18 cellular contexts compared by ENCODE assay signal in genomic region chr5:10645146-10645545, GRCh38.
DNase-seq lines count a peak whose midpoint lies in the region; ATAC-seq and TF ChIP-seq lines count a peak whose summit lies in the region.
"Had no signal": no experiment of that assay in that cellular context is flagged by ENCODE, and none has a peak within 500 bp of the region (broad histone marks: within the 10 kb centered on the region; RNA-seq: fewer than 3 reads in every experiment).

No MANE protein-coding gene starts in this region.

- H3K4me3 Mint-ChIP-seq in activated CD4-positive, alpha-beta T cell treated with anti-CD3 and anti-CD28 coated beads for 36 hours = no peak overlapping the region
- H3K4me3 Mint-ChIP-seq: CD14-positive monocyte had no signal

- peaks cover 21 to 24% of the 10 kb centered on the region in 2 experiments for H3K4me1 ChIP-seq in neutrophil (ENCODE audit: control insufficient read depth in 1 of 2, insufficient read depth in 1 of 2, low read depth in 1 of 2, low read length in 1 of 2)
- H3K4me1 ChIP-seq: upper lobe of left lung had no signal

- no peaks in the 10 kb centered on the region for H3K9me3 ChIP-seq in neutrophil
- H3K9me3 ChIP-seq: ovary, upper lobe of left lung had no signal

- H3K27ac Mint-ChIP-seq in activated CD4-positive, alpha-beta T cell treated with anti-CD3 and anti-CD28 coated beads for 36 hours = no peak overlapping the region

- peaks cover 6% of the 10 kb centered on the region for H3K27me3 Mint-ChIP-seq in activated CD4-positive, alpha-beta T cell treated with anti-CD3 and anti-CD28 coated beads for 36 hours

- no peaks in the 10 kb centered on the region for H3K27me3 ChIP-seq in neutrophil
- H3K27me3 ChIP-seq: cardiac muscle cell, ovary had no signal

- CTCF ChIA-PET in activated CD4-positive, alpha-beta T cell treated with anti-CD3 and anti-CD28 coated beads for 36 hours (lab: Charles Lee) = interaction anchor here (0.6 to 1.5 kb wide), 3 partner anchors 10 to 116 kb away, joined by 3 to 7 read pairs (median 3); partner anchors contain the start of gene DAP
- CTCF ChIA-PET in RWPE1 (lab: Yijun Ruan, JAX) = interaction anchor here (0.7 kb wide), 1 partner anchor 26 kb away, joined by 3 read pairs; no protein-coding TSS in a partner anchor

- no peak overlapping the region for H3K4me3 ChIP-seq in neutrophil (ENCODE audit: low read depth in 1 of 2, low read length in 1 of 2)
- H3K4me3 ChIP-seq: cardiac muscle cell, ovary, upper lobe of left lung had no signal

- intact Hi-C loops in activated CD4-positive, alpha-beta T cell treated with anti-CD3 and anti-CD28 coated beads for 36 hours (cut with DNase I, micrococcal nuclease) = no loop called here

- H3K27ac ChIP-seq in neutrophil (peak overlapping the region; percentile 74), RWPE1 (no peak overlapping the region)
- H3K27ac ChIP-seq: cardiac muscle cell, KMS-11, ovary, upper lobe of left lung had no signal

- DNase-seq in activated CD4-positive, alpha-beta T cell treated with anti-CD3 and anti-CD28 coated beads for 36 hours = peak; percentile 54
- DNase-seq in activated CD4-positive, alpha-beta T cell treated with anti-CD3 and anti-CD28 coated beads for 4 hours = no peak
- DNase-seq in NCI-H524 treated with DMSO at 0.1 percent for 48 hours (lab: John Stamatoyannopoulos, UW) = no peak
- no peak for DNase-seq in RWPE1 (ENCODE audit: low spot score)
- DNase-seq: left ventricle myocardium superior, NCI-H1092 treated with DMSO at 0.1 percent for 48 hours, ovary, T-helper 9 cell, upper lobe of left lung had no signal

- peak; percentile 87 for ATAC-seq in activated CD4-positive, alpha-beta T cell treated with anti-CD3 and anti-CD28 coated beads for 36 hours
- ATAC-seq in GM18511 (IDR thresholded peaks at IDR 0.05; ENCODE audit: unreplicated experiment) (peak; percentile 72), HG03469 (IDR thresholded peaks at IDR 0.05; ENCODE audit: unreplicated experiment) (peak; percentile 44), HG03175 (IDR thresholded peaks at IDR 0.05; ENCODE audit: unreplicated experiment) (no peak)
- ATAC-seq: esophagus mucosa, left ventricle myocardium superior had no signal

- peaks cover 1% of the 10 kb centered on the region for H3K9me3 Mint-ChIP-seq in activated CD4-positive, alpha-beta T cell treated with anti-CD3 and anti-CD28 coated beads for 36 hours (ENCODE audit: low read depth)
- H3K9me3 Mint-ChIP-seq: activated T-helper 2 cell treated with anti-CD3 and anti-CD28 coated beads, Interferon-gamma antibody, Interleukin-2, Interleukin-4, amounts not matched to agents 10 μg/mL and 5 μg/mL and 100 μg/mL, durations not matched to agents 14 hours and 24 hours and 36 hours had no signal

- H3K4me1 Mint-ChIP-seq in activated CD4-positive, alpha-beta T cell treated with anti-CD3 and anti-CD28 coated beads for 36 hours = peaks cover 16% of the 10 kb centered on the region

- no peaks in the 10 kb centered on the region for H3K36me3 Mint-ChIP-seq in activated CD4-positive, alpha-beta T cell treated with anti-CD3 and anti-CD28 coated beads for 36 hours (ENCODE audit: low read depth)
- H3K36me3 Mint-ChIP-seq: CD14-positive monocyte had no signal

- H3K36me3 ChIP-seq in neutrophil = peaks cover 13% of the 10 kb centered on the region
- H3K36me3 ChIP-seq: ovary, upper lobe of left lung had no signal

- TF ChIP-seq CTCF in neutrophil (IDR thresholded peaks at IDR 0.05) = no peak
- no peak for TF ChIP-seq CTCF in RWPE1 (conservative IDR thresholded peaks at IDR 0.05; ENCODE audit: low read depth)

- POLR2A ChIA-PET in activated CD4-positive, alpha-beta T cell treated with anti-CD3 and anti-CD28 coated beads for 36 hours (lab: Charles Lee) = interaction anchor here (0.6 kb wide), 1 partner anchor 237 kb away, joined by 3 read pairs; no protein-coding TSS in a partner anchor
- POLR2A ChIA-PET in RWPE1 (lab: Yijun Ruan, JAX; ENCODE audit: low non-redundant PET) = no interaction called here
